Comparison of ENCODE assay signal across 18 cellular contexts in the genomic region with DNA sequence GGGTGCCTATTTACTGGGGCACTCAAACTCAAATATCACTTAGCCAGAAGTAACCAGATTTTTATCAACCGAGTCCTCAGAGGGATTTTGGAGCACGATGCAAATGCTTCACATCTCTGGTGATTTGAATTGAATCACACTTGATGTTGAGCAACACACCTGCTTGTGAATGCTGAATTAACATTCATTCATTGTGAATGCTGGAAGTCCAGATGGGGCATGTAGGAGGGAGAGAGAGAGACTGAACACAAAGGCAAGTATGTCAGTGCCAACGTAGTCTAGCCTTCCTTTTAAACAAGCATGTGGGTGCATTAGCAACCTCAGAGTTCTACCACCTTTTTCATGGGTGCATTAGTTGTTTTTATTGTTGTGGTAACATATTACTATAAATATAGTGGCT.
DNase-seq lines count a peak whose midpoint lies in the region; ATAC-seq and TF ChIP-seq lines count a peak whose summit lies in the region.
"Had no signal": no experiment of that assay in that cellular context is flagged by ENCODE, and none has a peak within 500 bp of the region (broad histone marks: within the 10 kb centered on the region; RNA-seq: fewer than 3 reads in every experiment).

No MANE protein-coding gene starts in this region.

- H3K4me3 ChIP-seq in mammary epithelial cell (replicated peaks in 1 of 3; ENCODE audit: insufficient read depth in 1 of 3, low read depth in 2 of 3, low read length in 3 of 3) (no peak overlapping the region), ascending aorta (no peak overlapping the region)

- H3K36me3 Mint-ChIP-seq in activated CD4-positive, alpha-beta T cell treated with anti-CD3 and anti-CD28 coated beads, Interleukin-2, amount 10 ng/mL, durations not matched to agents 24 days and 14 days (ENCODE audit: low read depth) = no peaks in the 10 kb centered on the region
- H3K36me3 Mint-ChIP-seq in natural killer cell treated with Interleukin-12 subunit alpha and Interleukin-12 subunit beta and Interleukin-15 and Interleukin-18, amount 100 ng/mL, for 72 hours = peaks cover 5% of the 10 kb centered on the region
- H3K36me3 Mint-ChIP-seq: CD8-positive, alpha-beta T cell had no signal

- H3K4me1 Mint-ChIP-seq in activated CD4-positive, alpha-beta T cell treated with anti-CD3 and anti-CD28 coated beads, Interleukin-2, amount 10 ng/mL, durations not matched to agents 24 days and 14 days = no peaks in the 10 kb centered on the region
- H3K4me1 Mint-ChIP-seq in natural killer cell treated with Interleukin-12 subunit alpha and Interleukin-12 subunit beta and Interleukin-15 and Interleukin-18, amount 100 ng/mL, for 72 hours (ENCODE audit: low read depth in 2 of 2) = no peaks in the 10 kb centered on the region
- H3K4me1 Mint-ChIP-seq: B cell had no signal

- 34% methylated on average over 3 of the region's 3 CpGs for WGBS in mammary epithelial cell (ENCODE audit: low coverage, missing lambda C conversion rate)

- H4K20me1 ChIP-seq in mammary epithelial cell (ENCODE audit: insufficient read depth, low read length) = no peaks in the 10 kb centered on the region

- dilution Hi-C loops in mammary epithelial cell (cut with HindIII; ENCODE audit: low sequenced_read_pairs) = no loop called here

- no peak overlapping the region for H3K4me2 ChIP-seq in mammary epithelial cell (ENCODE audit: insufficient read depth, low read depth, low read length)

- H3K27ac ChIP-seq in mammary epithelial cell (ENCODE audit: insufficient read depth, low read depth, low read length) (peak overlapping the region; percentile 16), foreskin keratinocyte (no peak overlapping the region), ascending aorta (no peak overlapping the region)

- H2AFZ ChIP-seq in mammary epithelial cell (ENCODE audit: low read depth, low read length) = peak overlapping the region; percentile 44

- H3K27me3 Mint-ChIP-seq in activated CD4-positive, alpha-beta T cell treated with anti-CD3 and anti-CD28 coated beads, Interleukin-2, amount 10 ng/mL, durations not matched to agents 24 days and 14 days = no peaks in the 10 kb centered on the region
- H3K27me3 Mint-ChIP-seq in natural killer cell treated with Interleukin-12 subunit alpha and Interleukin-12 subunit beta and Interleukin-15 and Interleukin-18, amount 100 ng/mL, for 72 hours = peaks cover 6 to 7% of the 10 kb centered on the region in 2 donors

- no TSS peak for BruUV-seq in mammary epithelial cell (replicated peaks; lab: Mats Ljungman, UMichigan)

- H3K9me3 ChIP-seq in mammary epithelial cell (replicated peaks; ENCODE audit: insufficient read depth, low read length) (no peaks in the 10 kb centered on the region), ascending aorta (peaks cover 0 to 10% of the 10 kb centered on the region in 2 donors)

- in situ Hi-C loops in mammary epithelial cell (cut with MboI; ENCODE audit: low sequenced_read_pairs in 2 of 2) = no loop called here

- no peaks in the 10 kb centered on the region for H3K27me3 ChIP-seq in mammary epithelial cell (ENCODE audit: insufficient read depth, low read length)
- H3K27me3 ChIP-seq in foreskin keratinocyte = no peaks in the 10 kb centered on the region
- H3K27me3 ChIP-seq in ascending aorta = no peaks in the 10 kb centered on the region

- intact Hi-C loops in activated CD4-positive, alpha-beta T cell treated with anti-CD3 and anti-CD28 coated beads, Interleukin-2, amount 10 ng/mL, durations not matched to agents 24 days and 14 days (cut with micrococcal nuclease) = no loop called here
- intact Hi-C loops in mammary epithelial cell (cut with micrococcal nuclease) = no loop called here
- intact Hi-C loops in ascending aorta (cut with DNase I) = loop anchor here (10.0 kb wide), 1 partner anchor 75 kb away; no protein-coding TSS in a partner anchor

- CTCF ChIA-PET in mammary epithelial cell (lab: Charles Lee; ENCODE audit: low non-redundant PET) = interaction anchor here (0.6 kb wide), 1 partner anchor 26 kb away, joined by 4 read pairs; no protein-coding TSS in a partner anchor

- ATAC-seq in foreskin keratinocyte = no peak
- ATAC-seq in natural killer cell treated with Interleukin-12 subunit alpha and Interleukin-12 subunit beta and Interleukin-15 and Interleukin-18, amount 100 ng/mL, for 72 hours = no peak
- ATAC-seq: CD8-positive, alpha-beta T cell; HepG2 had no signal

- no peaks in the 10 kb centered on the region for H3K79me2 ChIP-seq in mammary epithelial cell (ENCODE audit: insufficient read depth, low read length)

- H3K4me3 Mint-ChIP-seq in activated CD4-positive, alpha-beta T cell treated with anti-CD3 and anti-CD28 coated beads, Interleukin-2, amount 10 ng/mL, durations not matched to agents 24 days and 14 days = no peak overlapping the region
- H3K4me3 Mint-ChIP-seq in natural killer cell treated with Interleukin-12 subunit alpha and Interleukin-12 subunit beta and Interleukin-15 and Interleukin-18, amount 100 ng/mL, for 72 hours = no peak overlapping the region
- H3K4me3 Mint-ChIP-seq: B cell; CD8-positive, alpha-beta T cell; HFFc6 had no signal

- H3K27ac Mint-ChIP-seq in activated CD4-positive, alpha-beta T cell treated with anti-CD3 and anti-CD28 coated beads, Interleukin-2, amount 10 ng/mL, durations not matched to agents 24 days and 14 days = no peak overlapping the region
- H3K27ac Mint-ChIP-seq in natural killer cell treated with Interleukin-12 subunit alpha and Interleukin-12 subunit beta and Interleukin-15 and Interleukin-18, amount 100 ng/mL, for 72 hours = no peak overlapping the region
- H3K27ac Mint-ChIP-seq: B cell; CD8-positive, alpha-beta T cell; HFFc6 had no signal

- peak; percentile 22 for DNase-seq in activated CD4-positive, alpha-beta T cell treated with anti-CD3 and anti-CD28 coated beads, Interleukin-2, amount 10 ng/mL, durations not matched to agents 24 days and 14 days
- no peak for DNase-seq in activated CD4-positive, alpha-beta T cell treated with anti-CD3 and anti-CD28 coated beads for 1 hour
- DNase-seq in mammary epithelial cell (peak; percentile 84), foreskin keratinocyte (peak; percentile 76 to 90), superior temporal gyrus (ENCODE audit: extremely low spot score) (peak; percentile 34), ascending aorta (ENCODE audit: low spot score in 2 of 2) (no peak)
- DNase-seq in stimulated activated CD4-positive, alpha-beta T cell treated with anti-CD3 and anti-CD28 coated beads, Interleukin-2, amount 100 ng/mL, for 24 hours = no peak
- DNase-seq in natural killer cell treated with Interleukin-12 subunit alpha and Interleukin-12 subunit beta and Interleukin-15 and Interleukin-18, amount 100 ng/mL, for 72 hours (ENCODE audit: low spot score) = no peak
- DNase-seq: 8988T; C1 segment of cervical spinal cord; CD8-positive, alpha-beta T cell; COR-L47; DMS53; GF-D8; HCEC 1CT; HFFc6 had no signal

- TF ChIP-seq CTCF in mammary epithelial cell (conservative IDR thresholded peaks at IDR 0.05 in 1 of 2, IDR thresholded peaks at IDR 0.05 in 1 of 2; ENCODE audit: extremely low read depth in 1 of 2, insufficient read depth in 1 of 2, low read depth in 1 of 2, low read length in 2 of 2) = no peak
- no peak for TF ChIP-seq CTCF in foreskin keratinocyte (conservative IDR thresholded peaks at IDR 0.05)
- no peak for TF ChIP-seq CTCF in ascending aorta (IDR thresholded peaks at IDR 0.05)

- H3K4me1 ChIP-seq in mammary epithelial cell (ENCODE audit: insufficient read depth, low read length) (peaks cover 7% of the 10 kb centered on the region), foreskin keratinocyte (peaks cover 6% of the 10 kb centered on the region), ascending aorta (no peaks in the 10 kb centered on the region)

- H3K9me3 Mint-ChIP-seq in activated CD4-positive, alpha-beta T cell treated with anti-CD3 and anti-CD28 coated beads, Interleukin-2, amount 10 ng/mL, durations not matched to agents 24 days and 14 days = no peaks in the 10 kb centered on the region
- peaks cover 8% of the 10 kb centered on the region for H3K9me3 Mint-ChIP-seq in natural killer cell treated with Interleukin-12 subunit alpha and Interleukin-12 subunit beta and Interleukin-15 and Interleukin-18, amount 100 ng/mL, for 72 hours

- no peaks in the 10 kb centered on the region for H3K36me3 ChIP-seq in mammary epithelial cell (ENCODE audit: insufficient read depth, low read length)
- H3K36me3 ChIP-seq in ascending aorta = peaks cover 6 to 25% of the 10 kb centered on the region in 2 donors

- no peak overlapping the region for H3K9ac ChIP-seq in mammary epithelial cell (ENCODE audit: insufficient read depth, low read length)

Comparison
In these comparisons a context has a peak if more than half of its experiments do, and no peak if none do; other contexts are left out.
1. DNase-seq: peak in activated CD4-positive, alpha-beta T cell treated with anti-CD3 and anti-CD28 coated beads, Interleukin-2, amount 10 ng/mL, durations not matched to agents 24 days and 14 days (single experiment), mammary epithelial cell (single experiment), foreskin keratinocyte (2 of 2) and superior temporal gyrus (single experiment); none in activated CD4-positive, alpha-beta T cell treated with anti-CD3 and anti-CD28 coated beads for 1 hour (single experiment), ascending aorta (0 of 2), stimulated activated CD4-positive, alpha-beta T cell treated with anti-CD3 and anti-CD28 coated beads, Interleukin-2, amount 100 ng/mL, for 24 hours (0 of 2) and natural killer cell treated with Interleukin-12 subunit alpha and Interleukin-12 subunit beta and Interleukin-15 and Interleukin-18, amount 100 ng/mL, for 72 hours (single experiment).